ENCODE assay signal across 1 cellular context in genomic region chr16:78480588-78480987, GRCh38.
TF ChIP-seq lines count a peak whose summit lies in the region.

No MANE protein-coding gene starts in this region.

TF ChIP-seq in HepG2, 621 proteins besides CTCF, POLR2A, EP300 and RAD21 (continued from another document and continues in another):
- TF ChIP-seq ZNF710 (CRISPR knock-in tag; IDR thresholded peaks at IDR 0.05; ENCODE audit: borderline replicate concordance), result peak; percentile 46; the same call in 1 of the 2 replicates
- no peak for TF ChIP-seq ZNF839 (CRISPR knock-in tag; IDR thresholded peaks at IDR 0.05; ENCODE audit: borderline replicate concordance)
- TF ChIP-seq ZNF280B (CRISPR knock-in tag; IDR thresholded peaks at IDR 0.05; ENCODE audit: borderline replicate concordance), result no peak
- peak; percentile 77 for TF ChIP-seq NFIC (IDR thresholded peaks at IDR 0.05; ENCODE audit: low read length)
- 0 out of 2 replicates have a peak, but pooled peaks have one; percentile 8 for TF ChIP-seq FOXK2 (IDR thresholded peaks at IDR 0.05)
- no peak for TF ChIP-seq ZNF746 (CRISPR knock-in tag; IDR thresholded peaks at IDR 0.05)
- TF ChIP-seq HCFC1 (IDR thresholded peaks at IDR 0.05; ENCODE audit: low read depth, low read length), result no peak
- TF ChIP-seq NAIF1 (CRISPR knock-in tag; IDR thresholded peaks at IDR 0.05; ENCODE audit: borderline replicate concordance), result no peak
- TF ChIP-seq CREM (IDR thresholded peaks at IDR 0.05), result peak; percentile 67
- TF ChIP-seq CREM (CRISPR knock-in tag; IDR thresholded peaks at IDR 0.05), result no peak
- TF ChIP-seq SNAPC5 (CRISPR knock-in tag; IDR thresholded peaks at IDR 0.05; ENCODE audit: borderline replicate concordance), result no peak
- TF ChIP-seq ZNF331 (CRISPR knock-in tag; IDR thresholded peaks at IDR 0.05), result peak; percentile 68
- TF ChIP-seq ZNF768 (CRISPR knock-in tag; IDR thresholded peaks at IDR 0.05), result no peak
- no peak for TF ChIP-seq REL (CRISPR knock-in tag; conservative IDR thresholded peaks at IDR 0.05)
- no peak for TF ChIP-seq POLR2G (IDR thresholded peaks at IDR 0.05; ENCODE audit: low read depth, low read length)
- TF ChIP-seq ARID5B (CRISPR knock-in tag; IDR thresholded peaks at IDR 0.05), result peak; percentile 87
- TF ChIP-seq NR2F2 (IDR thresholded peaks at IDR 0.05; ENCODE audit: borderline replicate concordance, low read depth), result peak; percentile 42; the same call in 1 of the 2 replicates
- no peak for TF ChIP-seq ZNF275 (CRISPR knock-in tag; IDR thresholded peaks at IDR 0.05; ENCODE audit: borderline replicate concordance)
- TF ChIP-seq ZBTB42 (CRISPR knock-in tag; IDR thresholded peaks at IDR 0.05), result no peak
- no peak for TF ChIP-seq HOXA7 (CRISPR knock-in tag; IDR thresholded peaks at IDR 0.05)
- TF ChIP-seq ZNF761 (CRISPR knock-in tag; conservative IDR thresholded peaks at IDR 0.05), result 0 out of 2 replicates have a peak, but pooled peaks have one; percentile 53
- TF ChIP-seq PAF1 (CRISPR knock-in tag; IDR thresholded peaks at IDR 0.05), result no peak
- 0 out of 2 replicates have a peak, but pooled peaks have one; percentile 44 for TF ChIP-seq WIZ (CRISPR knock-in tag; IDR thresholded peaks at IDR 0.05)
- no peak for TF ChIP-seq ZNF891 (CRISPR knock-in tag; IDR thresholded peaks at IDR 0.05)
- peak; percentile 62; the same call in 1 of the 2 replicates for TF ChIP-seq RCOR2 (CRISPR knock-in tag; IDR thresholded peaks at IDR 0.05)
- TF ChIP-seq ZFP91 (CRISPR knock-in tag; IDR thresholded peaks at IDR 0.05; ENCODE audit: borderline replicate concordance), result no peak
- peak; percentile 74; the same call in 1 of the 2 replicates for TF ChIP-seq ZNF609 (CRISPR knock-in tag; IDR thresholded peaks at IDR 0.05; ENCODE audit: borderline replicate concordance)
- 0 out of 2 replicates have a peak, but pooled peaks have one; percentile 46 for TF ChIP-seq HNF1A (IDR thresholded peaks at IDR 0.05; ENCODE audit: low read depth)
- no peak; the same call in 1 of the 2 replicates for TF ChIP-seq HNF1A (CRISPR knock-in tag; IDR thresholded peaks at IDR 0.05; ENCODE audit: borderline replicate concordance)
- TF ChIP-seq ZNF10 (CRISPR knock-in tag; IDR thresholded peaks at IDR 0.05; ENCODE audit: borderline replicate concordance, low read depth), result no peak
- no peak for TF ChIP-seq MLLT10 (CRISPR knock-in tag; IDR thresholded peaks at IDR 0.05)
- TF ChIP-seq HDAC6 (IDR thresholded peaks at IDR 0.05; ENCODE audit: low read depth, low read length), result no peak
- TF ChIP-seq ZNF276 (CRISPR knock-in tag; IDR thresholded peaks at IDR 0.05; ENCODE audit: low read depth), result no peak
- TF ChIP-seq NCOR1 (IDR thresholded peaks at IDR 0.05; ENCODE audit: borderline replicate concordance, low read length), result peak; percentile 97
- no peak for TF ChIP-seq BATF2 (CRISPR knock-in tag; IDR thresholded peaks at IDR 0.05)
- TF ChIP-seq FOSL2 (CRISPR knock-in tag; IDR thresholded peaks at IDR 0.05), result 0 out of 2 replicates have a peak, but pooled peaks have one; percentile 27
- no peak for TF ChIP-seq SALL2 (CRISPR knock-in tag; IDR thresholded peaks at IDR 0.05)
